ENCODE assay signal across 16 cellular contexts in the genomic region with DNA sequence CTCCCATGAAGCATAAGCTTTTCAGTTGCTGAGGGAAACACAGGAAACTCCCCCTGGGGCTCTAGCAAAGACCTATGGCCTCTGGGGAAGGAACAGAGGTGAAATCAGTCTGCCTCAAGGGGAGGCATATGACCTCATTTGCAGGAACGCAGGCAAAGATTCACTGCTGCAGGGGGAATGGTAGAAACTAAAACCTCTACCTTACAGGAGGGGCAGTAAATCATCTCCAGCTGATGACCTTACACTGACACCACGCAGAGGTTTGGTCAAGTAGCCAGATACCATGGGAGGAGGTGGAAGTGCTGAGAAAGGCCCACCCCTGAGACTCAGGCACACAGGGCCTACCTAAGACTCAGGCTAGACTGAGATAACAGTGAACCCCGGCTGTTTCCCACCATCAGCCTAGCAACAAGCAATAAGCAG.
DNase-seq lines count a peak whose midpoint lies in the region; ATAC-seq, FAIRE-seq and TF ChIP-seq lines count a peak whose summit lies in the region.
"Had no signal": no experiment of that assay in that cellular context is flagged by ENCODE, and none has a peak within 500 bp of the region (broad histone marks: within the 10 kb centered on the region; RNA-seq: fewer than 3 reads in every experiment).

No MANE protein-coding gene starts in this region.

- TF ChIP-seq CTCF in activated CD8-positive, alpha-beta T cell treated with anti-CD3 and anti-CD28 coated beads for 36 hours (IDR thresholded peaks at IDR 0.05): no peak
- TF ChIP-seq CTCF in GM12878 (IDR thresholded peaks at IDR 0.05 in 2 of 3, conservative IDR thresholded peaks at IDR 0.05 in 1 of 3; ENCODE audit: control insufficient read depth in 2 of 3, extremely low read depth in 1 of 3, insufficient read depth in 1 of 3, low read depth in 3 of 3, low read length in 3 of 3): no peak
- TF ChIP-seq CTCF in upper lobe of right lung (IDR thresholded peaks at IDR 0.05): no peak

- H3K4me2 ChIP-seq in GM12878 (ENCODE audit: control insufficient read depth, insufficient read depth): no peak overlapping the region

- in situ Hi-C loops in GM12878 (cut with MboI): no loop called here

- intact Hi-C loops in activated CD8-positive, alpha-beta T cell treated with anti-CD3 and anti-CD28 coated beads for 36 hours (cut with micrococcal nuclease): no loop called here
- intact Hi-C loops in GM12878 (cut with micrococcal nuclease; ENCODE audit: unreplicated experiment): no loop called here
- intact Hi-C loops in upper lobe of right lung (cut with DNase I): no loop called here
- intact Hi-C loops in aorta (cut with DNase I): no loop called here

- H3K27ac ChIP-seq in GM12878 (ENCODE audit: control insufficient read depth, insufficient read depth) (no peak overlapping the region), upper lobe of right lung (no peak overlapping the region), aorta (ENCODE audit: low read depth in 1 of 2, low read length in 2 of 2) (no peak overlapping the region)
- H3K27ac ChIP-seq: 22Rv1, adrenal gland, HL-60, pancreas, RWPE1 had no signal

- POLR2A ChIA-PET in activated CD8-positive, alpha-beta T cell treated with anti-CD3 and anti-CD28 coated beads, Interleukin-2, amount 10 ng/mL, durations not matched to agents 7 days and 5 days (lab: Charles Lee): no interaction called here
- POLR2A ChIA-PET in activated CD8-positive, alpha-beta T cell treated with anti-CD3 and anti-CD28 coated beads for 36 hours (lab: Charles Lee): no interaction called here
- POLR2A ChIA-PET in GM12878 (lab: Charles Lee): no interaction called here

- H3K9me3 ChIP-seq in GM12878 (replicated peaks; ENCODE audit: control insufficient read depth, insufficient read depth, low read length) (no peaks in the 10 kb centered on the region; the same call in 1 of the 3 replicates), upper lobe of right lung (no peaks in the 10 kb centered on the region), aorta (ENCODE audit: control insufficient read depth, low read length) (no peaks in the 10 kb centered on the region)
- H3K9me3 ChIP-seq: adrenal gland, pancreas had no signal

- H3K27me3 Mint-ChIP-seq in activated CD8-positive, alpha-beta T cell treated with anti-CD3 and anti-CD28 coated beads, Interleukin-2, amount 10 ng/mL, durations not matched to agents 7 days and 5 days (ENCODE audit: low read depth): no peaks in the 10 kb centered on the region
- no peaks in the 10 kb centered on the region for H3K27me3 Mint-ChIP-seq in activated CD8-positive, alpha-beta T cell treated with anti-CD3 and anti-CD28 coated beads for 36 hours

- no peak for ATAC-seq in activated CD8-positive, alpha-beta T cell treated with anti-CD3 and anti-CD28 coated beads, Interleukin-2, amount 10 ng/mL, durations not matched to agents 7 days and 5 days
- ATAC-seq in activated CD8-positive, alpha-beta T cell treated with anti-CD3 and anti-CD28 coated beads for 36 hours: no peak
- ATAC-seq in HG02798 (IDR thresholded peaks at IDR 0.05; ENCODE audit: poor library complexity, unreplicated experiment) (peak; percentile 70), GM12878 (peak; percentile 61), upper lobe of right lung (peak; percentile 25), aorta (ENCODE audit: low FRiP score) (no peak)
- ATAC-seq: pancreas had no signal

- no peaks in the 10 kb centered on the region for H4K20me1 ChIP-seq in GM12878 (ENCODE audit: control insufficient read depth, insufficient read depth)

- no peak for DNase-seq in activated CD8-positive, alpha-beta T cell treated with anti-CD3 and anti-CD28 coated beads, Interleukin-2, amount 10 ng/mL, durations not matched to agents 7 days and 5 days
- no peak for DNase-seq in activated CD8-positive, alpha-beta T cell treated with anti-CD3 and anti-CD28 coated beads for 36 hours
- DNase-seq in GM12878 (ENCODE audit: low read depth, low spot score) (no peak), upper lobe of right lung (no peak), HuH-7 (ENCODE audit: low spot score) (no peak), aorta (no peak)
- no peak for DNase-seq in activated effector memory CD4-positive, alpha-beta T cell treated with Interleukin-2 at 50 U/mL for 16 hours
- DNase-seq: adrenal gland, mammary epithelial cell, NCI-H510A, pancreas had no signal

- no TSS peak for BruUV-seq in GM12878 (replicated peaks; lab: Mats Ljungman, UMichigan)

- no peaks in the 10 kb centered on the region for H3K79me2 ChIP-seq in GM12878 (ENCODE audit: control insufficient read depth, insufficient read depth, low read length)

- no peak overlapping the region for H3K9ac ChIP-seq in GM12878 (ENCODE audit: control insufficient read depth, insufficient read depth, low read length)

- no peaks in the 10 kb centered on the region for H3K4me1 Mint-ChIP-seq in activated CD8-positive, alpha-beta T cell treated with anti-CD3 and anti-CD28 coated beads, Interleukin-2, amount 10 ng/mL, durations not matched to agents 7 days and 5 days (ENCODE audit: low read depth)
- H3K4me1 Mint-ChIP-seq in activated CD8-positive, alpha-beta T cell treated with anti-CD3 and anti-CD28 coated beads for 36 hours (ENCODE audit: low read depth): peaks cover 3% of the 10 kb centered on the region

- no peaks in the 10 kb centered on the region for H3K27me3 ChIP-seq in GM12878 (replicated peaks in 1 of 2; ENCODE audit: control insufficient read depth in 2 of 2, insufficient read depth in 2 of 2, low read length in 1 of 2)
- H3K27me3 ChIP-seq in upper lobe of right lung: no peaks in the 10 kb centered on the region
- H3K27me3 ChIP-seq in aorta (ENCODE audit: control insufficient read depth in 1 of 2, insufficient read depth in 2 of 2, low read length in 1 of 2): no peaks in the 10 kb centered on the region
- H3K27me3 ChIP-seq: adrenal gland, pancreas had no signal

- H3K36me3 ChIP-seq in GM12878 (ENCODE audit: control insufficient read depth in 2 of 2, insufficient read depth in 2 of 2, low read length in 1 of 2) (peaks cover 3 to 11% of the 10 kb centered on the region in 2 experiments; a peak in 3 of 4 replicates), upper lobe of right lung (no peaks in the 10 kb centered on the region), aorta (ENCODE audit: control insufficient read depth in 1 of 2, insufficient read depth in 2 of 2, low read length in 1 of 2) (peaks cover 0 to 3% of the 10 kb centered on the region in 2 donors)
- H3K36me3 ChIP-seq: adrenal gland, pancreas had no signal

- H3K4me1 ChIP-seq in GM12878 (ENCODE audit: control insufficient read depth, insufficient read depth, low read length): no peaks in the 10 kb centered on the region
- H3K4me1 ChIP-seq in upper lobe of right lung: no peaks in the 10 kb centered on the region
- no peaks in the 10 kb centered on the region for H3K4me1 ChIP-seq in aorta (ENCODE audit: control insufficient read depth in 1 of 2, insufficient read depth in 2 of 2, low read length in 2 of 2)
- H3K4me1 ChIP-seq: adrenal gland, pancreas had no signal

- no peak for TF ChIP-seq POLR2A in GM12878 (IDR thresholded peaks at IDR 0.05; ENCODE audit: low read depth, low read length)

- H3K36me3 Mint-ChIP-seq in activated CD8-positive, alpha-beta T cell treated with anti-CD3 and anti-CD28 coated beads, Interleukin-2, amount 10 ng/mL, durations not matched to agents 7 days and 5 days (ENCODE audit: low read depth): peaks cover 50% of the 10 kb centered on the region
- peaks cover 68% of the 10 kb centered on the region for H3K36me3 Mint-ChIP-seq in activated CD8-positive, alpha-beta T cell treated with anti-CD3 and anti-CD28 coated beads for 36 hours (ENCODE audit: low read depth)

- WGBS in GM12878 (ENCODE audit: insufficient coverage, insufficient replicate concordance, low lambda C conversion rate, missing lambda C conversion rate): 32% methylated on average over 3 of the region's 3 CpGs
- 76 to 81% methylated on average over 3 of the region's 3 CpGs for WGBS in aorta, 2 donors

- H3K4me3 Mint-ChIP-seq in activated CD8-positive, alpha-beta T cell treated with anti-CD3 and anti-CD28 coated beads, Interleukin-2, amount 10 ng/mL, durations not matched to agents 7 days and 5 days: no peak overlapping the region
- no peak overlapping the region for H3K4me3 Mint-ChIP-seq in activated CD8-positive, alpha-beta T cell treated with anti-CD3 and anti-CD28 coated beads for 36 hours

- SMC1A ChIA-PET in GM12878 (lab: Charles Lee; ENCODE audit: uncharacterized antibody, unreplicated experiment): no interaction called here

- TF ChIP-seq EP300 in GM12878 (IDR thresholded peaks at IDR 0.05; ENCODE audit: borderline replicate concordance in 1 of 2, control insufficient read depth in 1 of 2, low read depth in 2 of 2, low read length in 2 of 2): no peak

- FAIRE-seq in GM12878 (lab: Jason Lieb, UNC): no peak
- FAIRE-seq: H54, pancreas had no signal

- H2AFZ ChIP-seq in GM12878 (ENCODE audit: control insufficient read depth, low read depth, low read length): no peak overlapping the region

- CTCF ChIA-PET in activated CD8-positive, alpha-beta T cell treated with anti-CD3 and anti-CD28 coated beads, Interleukin-2, amount 10 ng/mL, durations not matched to agents 7 days and 5 days (lab: Charles Lee): no interaction called here
- CTCF ChIA-PET in activated CD8-positive, alpha-beta T cell treated with anti-CD3 and anti-CD28 coated beads for 36 hours (lab: Charles Lee): interaction anchor here (1.0 kb wide), 1 partner anchor 113 kb away, joined by 3 read pairs; the partner anchor contains the start of gene OXTR
- CTCF ChIA-PET in GM12878 (lab: Yijun Ruan, JAX): no interaction called here

- H3K27ac Mint-ChIP-seq in activated CD8-positive, alpha-beta T cell treated with anti-CD3 and anti-CD28 coated beads, Interleukin-2, amount 10 ng/mL, durations not matched to agents 7 days and 5 days: peak overlapping the region; percentile 10
- H3K27ac Mint-ChIP-seq in activated CD8-positive, alpha-beta T cell treated with anti-CD3 and anti-CD28 coated beads for 36 hours: no peak overlapping the region

- H3K9me3 Mint-ChIP-seq in activated CD8-positive, alpha-beta T cell treated with anti-CD3 and anti-CD28 coated beads, Interleukin-2, amount 10 ng/mL, durations not matched to agents 7 days and 5 days (ENCODE audit: insufficient read depth): peaks cover 8% of the 10 kb centered on the region
- no peaks in the 10 kb centered on the region for H3K9me3 Mint-ChIP-seq in activated CD8-positive, alpha-beta T cell treated with anti-CD3 and anti-CD28 coated beads for 36 hours

- no peak for TF ChIP-seq RAD21 in GM12878 (IDR thresholded peaks at IDR 0.05; ENCODE audit: insufficient read depth, low read depth, low read length)

- H3K4me3 ChIP-seq in GM12878 (no peak overlapping the region), upper lobe of right lung (no peak overlapping the region), aorta (ENCODE audit: low read length in 2 of 2) (no peak overlapping the region)
- H3K4me3 ChIP-seq: adrenal gland, pancreas had no signal

- RAD21 ChIA-PET in GM12878 (lab: Charles Lee; ENCODE audit: unreplicated experiment): no interaction called here

Comparison
In these comparisons a context has a peak if more than half of its experiments do, and no peak if none do; other contexts are left out.
1. ATAC-seq: peak in HG02798 (single experiment), GM12878 (single experiment) and upper lobe of right lung (single experiment); none in activated CD8-positive, alpha-beta T cell treated with anti-CD3 and anti-CD28 coated beads, Interleukin-2, amount 10 ng/mL, durations not matched to agents 7 days and 5 days (single experiment), activated CD8-positive, alpha-beta T cell treated with anti-CD3 and anti-CD28 coated beads for 36 hours (single experiment) and aorta (single experiment).